In the genomic region with DNA sequence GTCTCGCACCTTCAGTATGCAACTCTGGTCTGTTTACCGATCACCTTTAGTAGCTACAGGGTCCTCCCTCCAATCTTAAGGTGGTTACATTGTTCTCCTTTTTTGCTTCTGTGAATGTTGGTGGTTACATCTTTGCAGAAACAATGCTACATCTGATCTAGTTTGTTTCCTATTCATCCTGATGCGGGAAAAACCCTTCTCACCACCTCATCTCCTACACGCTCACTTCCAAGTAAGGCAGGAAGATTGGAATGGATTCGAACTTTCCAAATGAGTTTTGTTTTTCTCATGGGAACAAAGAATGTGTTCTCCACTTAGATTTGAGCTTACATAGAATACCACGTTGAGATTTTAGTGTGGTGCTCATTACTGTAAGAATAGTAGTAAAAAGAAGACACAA, we compare ENCODE assay signal across 16 cellular contexts. TPM values are rescaled to one million over a fixed set of nuclear protein-coding genes. Genes with fewer than 3 reads are reported as not detected.
DNase-seq lines count a peak whose midpoint lies in the region; ATAC-seq, FAIRE-seq and TF ChIP-seq lines count a peak whose summit lies in the region.
"Had no signal": no experiment of that assay in that cellular context is flagged by ENCODE, and none has a peak within 500 bp of the region (broad histone marks: within the 10 kb centered on the region; RNA-seq: fewer than 3 reads in every experiment).

No MANE protein-coding gene starts in this region.

- no peak for FAIRE-seq in urothelium cell line (lab: Jason Lieb, UNC)
- FAIRE-seq: GM12892 had no signal

- no peak overlapping the region for H3K4me3 Mint-ChIP-seq in activated CD8-positive, alpha-beta memory T cell treated with anti-CD3 and anti-CD28 coated beads, Interleukin-2, amount 10 ng/mL, durations not matched to agents 7 days and 5 days
- no peak overlapping the region for H3K4me3 Mint-ChIP-seq in T-helper 2 cell treated with Interferon-gamma antibody and Interleukin-4, amounts not matched to agents 5 μg/mL and 100 μg/mL, for 36 hours
- H3K4me3 Mint-ChIP-seq in activated naive CD8-positive, alpha-beta T cell treated with anti-CD3 and anti-CD28 coated beads, Interleukin-2, amount 50 U/mL, for 24 hours: no peak overlapping the region
- no peak overlapping the region for H3K4me3 Mint-ChIP-seq in stimulated activated effector memory CD8-positive, alpha-beta T cell treated with anti-CD3 and anti-CD28 coated beads, Interleukin-12 subunit alpha, Interleukin-12 subunit beta, amount 100 ng/mL, for 72 hours

- no peak overlapping the region for H3K27ac ChIP-seq in OCI-LY7 (ENCODE audit: low read depth, low read length, poor library complexity, severe bottlenecking)
- H3K27ac ChIP-seq: GM23248, PC-9 had no signal

- no peaks in the 10 kb centered on the region for H3K4me1 ChIP-seq in OCI-LY7 (ENCODE audit: insufficient read depth, low read length, poor library complexity, severe bottlenecking)

- H4K20me1 ChIP-seq in OCI-LY7 (ENCODE audit: insufficient read depth, low read length): no peaks in the 10 kb centered on the region

- ATAC-seq in activated CD8-positive, alpha-beta memory T cell treated with anti-CD3 and anti-CD28 coated beads, Interleukin-2, amount 10 ng/mL, durations not matched to agents 7 days and 5 days: no peak
- no peak for ATAC-seq in activated naive CD8-positive, alpha-beta T cell treated with anti-CD3 and anti-CD28 coated beads, Interleukin-2, amount 50 U/mL, for 24 hours
- no peak for ATAC-seq in stimulated activated effector memory CD8-positive, alpha-beta T cell treated with anti-CD3 and anti-CD28 coated beads, Interleukin-12 subunit alpha, Interleukin-12 subunit beta, amount 100 ng/mL, for 72 hours

- H3K36me3 Mint-ChIP-seq in activated CD8-positive, alpha-beta memory T cell treated with anti-CD3 and anti-CD28 coated beads, Interleukin-2, amount 10 ng/mL, durations not matched to agents 7 days and 5 days: peaks cover 36% of the 10 kb centered on the region
- peaks cover 59% of the 10 kb centered on the region for H3K36me3 Mint-ChIP-seq in T-helper 2 cell treated with Interferon-gamma antibody and Interleukin-4, amounts not matched to agents 5 μg/mL and 100 μg/mL, for 36 hours (ENCODE audit: low read depth)
- peaks cover 49% of the 10 kb centered on the region for H3K36me3 Mint-ChIP-seq in activated naive CD8-positive, alpha-beta T cell treated with anti-CD3 and anti-CD28 coated beads, Interleukin-2, amount 50 U/mL, for 24 hours (ENCODE audit: low read depth)
- H3K36me3 Mint-ChIP-seq in stimulated activated effector memory CD8-positive, alpha-beta T cell treated with anti-CD3 and anti-CD28 coated beads, Interleukin-12 subunit alpha, Interleukin-12 subunit beta, amount 100 ng/mL, for 72 hours: peaks cover 90% of the 10 kb centered on the region

- H3K9me3 ChIP-seq in OCI-LY7 (ENCODE audit: low read length): no peaks in the 10 kb centered on the region

- H3K36me3 ChIP-seq in OCI-LY7 (ENCODE audit: insufficient read depth, low read length): peaks cover 89% of the 10 kb centered on the region

- no TSS peak for BruUV-seq in OCI-LY7 (replicated peaks; lab: Mats Ljungman, UMichigan)

- no peak for TF ChIP-seq CTCF in OCI-LY7 (conservative IDR thresholded peaks at IDR 0.05; ENCODE audit: low read length)

- peaks cover 55% of the 10 kb centered on the region for H3K4me1 Mint-ChIP-seq in activated CD8-positive, alpha-beta memory T cell treated with anti-CD3 and anti-CD28 coated beads, Interleukin-2, amount 10 ng/mL, durations not matched to agents 7 days and 5 days
- peaks cover 41% of the 10 kb centered on the region for H3K4me1 Mint-ChIP-seq in T-helper 2 cell treated with Interferon-gamma antibody and Interleukin-4, amounts not matched to agents 5 μg/mL and 100 μg/mL, for 36 hours (ENCODE audit: low read depth)
- peaks cover 39% of the 10 kb centered on the region for H3K4me1 Mint-ChIP-seq in activated naive CD8-positive, alpha-beta T cell treated with anti-CD3 and anti-CD28 coated beads, Interleukin-2, amount 50 U/mL, for 24 hours
- peaks cover 55% of the 10 kb centered on the region for H3K4me1 Mint-ChIP-seq in stimulated activated effector memory CD8-positive, alpha-beta T cell treated with anti-CD3 and anti-CD28 coated beads, Interleukin-12 subunit alpha, Interleukin-12 subunit beta, amount 100 ng/mL, for 72 hours

- no peak overlapping the region for H2AFZ ChIP-seq in OCI-LY7 (ENCODE audit: low read length)
- H2AFZ ChIP-seq: GM23248, PC-9 had no signal

- no peaks in the 10 kb centered on the region for H3K9me3 Mint-ChIP-seq in activated CD8-positive, alpha-beta memory T cell treated with anti-CD3 and anti-CD28 coated beads, Interleukin-2, amount 10 ng/mL, durations not matched to agents 7 days and 5 days (ENCODE audit: low read depth)
- no peaks in the 10 kb centered on the region for H3K9me3 Mint-ChIP-seq in T-helper 2 cell treated with Interferon-gamma antibody and Interleukin-4, amounts not matched to agents 5 μg/mL and 100 μg/mL, for 36 hours
- H3K9me3 Mint-ChIP-seq in activated naive CD8-positive, alpha-beta T cell treated with anti-CD3 and anti-CD28 coated beads, Interleukin-2, amount 50 U/mL, for 24 hours: no peaks in the 10 kb centered on the region
- no peaks in the 10 kb centered on the region for H3K9me3 Mint-ChIP-seq in stimulated activated effector memory CD8-positive, alpha-beta T cell treated with anti-CD3 and anti-CD28 coated beads, Interleukin-12 subunit alpha, Interleukin-12 subunit beta, amount 100 ng/mL, for 72 hours

- intact Hi-C loops in OCI-LY7 (cut with micrococcal nuclease; ENCODE audit: unreplicated experiment): no loop called here

- peak overlapping the region; percentile 10 for H3K27ac Mint-ChIP-seq in activated CD8-positive, alpha-beta memory T cell treated with anti-CD3 and anti-CD28 coated beads, Interleukin-2, amount 10 ng/mL, durations not matched to agents 7 days and 5 days
- H3K27ac Mint-ChIP-seq in T-helper 2 cell treated with Interferon-gamma antibody and Interleukin-4, amounts not matched to agents 5 μg/mL and 100 μg/mL, for 36 hours: peak overlapping the region; percentile 19
- H3K27ac Mint-ChIP-seq in activated naive CD8-positive, alpha-beta T cell treated with anti-CD3 and anti-CD28 coated beads, Interleukin-2, amount 50 U/mL, for 24 hours: peak overlapping the region; percentile 26
- peak overlapping the region; percentile 87 for H3K27ac Mint-ChIP-seq in stimulated activated effector memory CD8-positive, alpha-beta T cell treated with anti-CD3 and anti-CD28 coated beads, Interleukin-12 subunit alpha, Interleukin-12 subunit beta, amount 100 ng/mL, for 72 hours

- CTCF ChIA-PET in activated CD8-positive, alpha-beta memory T cell treated with anti-CD3 and anti-CD28 coated beads, Interleukin-2, amount 10 ng/mL, durations not matched to agents 7 days and 5 days (lab: Charles Lee): interaction anchor here (0.9 to 1.9 kb wide), 4 partner anchors 11 to 48 kb away, joined by 3 to 5 read pairs (median 4); no protein-coding TSS in a partner anchor
- CTCF ChIA-PET in OCI-LY7 (lab: Charles Lee; ENCODE audit: unreplicated experiment): no interaction called here

- no peaks in the 10 kb centered on the region for H3K9me2 ChIP-seq in OCI-LY7 (ENCODE audit: insufficient read depth, low read length)

- POLR2A ChIA-PET in OCI-LY7 (lab: Charles Lee): no interaction called here

- H3K4me2 ChIP-seq in OCI-LY7 (ENCODE audit: low read length): no peak overlapping the region
- H3K4me2 ChIP-seq: PC-9 had no signal

- no peak overlapping the region for H3K4me3 ChIP-seq in OCI-LY7 (ENCODE audit: low read depth, low read length, poor library complexity, severe bottlenecking)
- H3K4me3 ChIP-seq: GM23248, PC-9 had no signal

- no peak for DNase-seq in activated CD8-positive, alpha-beta memory T cell treated with anti-CD3 and anti-CD28 coated beads, Interleukin-2, amount 10 ng/mL, durations not matched to agents 7 days and 5 days
- no peak for DNase-seq in activated CD8-positive, alpha-beta memory T cell treated with anti-CD3 and anti-CD28 coated beads for 24 hours
- no peak for DNase-seq in T-helper 2 cell treated with Interferon-gamma antibody and Interleukin-4, amounts not matched to agents 5 μg/mL and 100 μg/mL, for 36 hours (ENCODE audit: low spot score)
- no peak for DNase-seq in activated naive CD8-positive, alpha-beta T cell treated with anti-CD3 and anti-CD28 coated beads, Interleukin-2, amount 50 U/mL, for 24 hours
- no peak for DNase-seq in stimulated activated effector memory CD8-positive, alpha-beta T cell treated with anti-CD3 and anti-CD28 coated beads, Interleukin-12 subunit alpha, Interleukin-12 subunit beta, amount 100 ng/mL, for 72 hours (ENCODE audit: low spot score in 2 of 2)
- DNase-seq in urothelium cell line (ENCODE audit: low spot score) (no peak), OCI-LY7 (ENCODE audit: low spot score) (no peak)
- DNase-seq: DND-41, GDM1, GM23248, NCI-H1436 treated with DMSO at 0.1 percent for 48 hours, NCI-H2081 treated with DMSO at 0.1 percent for 48 hours, NCI-H226, NCI-H526 treated with DMSO at 0.1 percent for 48 hours had no signal

- peaks cover 7% of the 10 kb centered on the region; the same call in 1 of the 2 replicates for H3K79me2 ChIP-seq in OCI-LY7 (ENCODE audit: insufficient read depth, low read depth, low read length)

- no peaks in the 10 kb centered on the region for H3K27me3 Mint-ChIP-seq in activated CD8-positive, alpha-beta memory T cell treated with anti-CD3 and anti-CD28 coated beads, Interleukin-2, amount 10 ng/mL, durations not matched to agents 7 days and 5 days
- no peaks in the 10 kb centered on the region for H3K27me3 Mint-ChIP-seq in T-helper 2 cell treated with Interferon-gamma antibody and Interleukin-4, amounts not matched to agents 5 μg/mL and 100 μg/mL, for 36 hours (ENCODE audit: low read depth)
- H3K27me3 Mint-ChIP-seq in activated naive CD8-positive, alpha-beta T cell treated with anti-CD3 and anti-CD28 coated beads, Interleukin-2, amount 50 U/mL, for 24 hours: no peaks in the 10 kb centered on the region

RNA-seq across cellular contexts. Expression of gene ZC3H18, which starts 14.5 kb away (rescaled TPM):
- total RNA-seq in activated CD8-positive, alpha-beta memory T cell treated with anti-CD3 and anti-CD28 coated beads, Interleukin-2, amount 10 ng/mL, durations not matched to agents 7 days and 5 days: 10 to 100 TPM; 88.1 to 93.9 TPM
- 22.2 and 26.6 TPM in 2 replicates for total RNA-seq in OCI-LY7 (2014; rRNA removed; shearing (Covaris generic))
- total RNA-seq in OCI-LY7 (2022): 72.1 and 79.0 TPM in 2 replicates

RNA-seq across cellular contexts. Expression of gene IL17C, which starts 53.7 kb away (rescaled TPM):
- under 1 TPM in 1 of 2 experiments, not detected in 1; 0.29 TPM for total RNA-seq in activated CD8-positive, alpha-beta memory T cell treated with anti-CD3 and anti-CD28 coated beads, Interleukin-2, amount 10 ng/mL, durations not matched to agents 7 days and 5 days
- not detected in 2 replicates for total RNA-seq in OCI-LY7 (2014; rRNA removed; shearing (Covaris generic))
- total RNA-seq in OCI-LY7 (2022): 0.50 and 0.86 TPM in 2 replicates
- total RNA-seq: GM23248, PC-9 had no signal

Comparison
In these comparisons a context has a peak if more than half of its experiments do, and no peak if none do; other contexts are left out.
1. H3K27ac Mint-ChIP-seq: peak in every context shown above with its lines; median percentile 87 in stimulated activated effector memory CD8-positive, alpha-beta T cell treated with anti-CD3 and anti-CD28 coated beads, Interleukin-12 subunit alpha, Interleukin-12 subunit beta, amount 100 ng/mL, for 72 hours; 26 in activated naive CD8-positive, alpha-beta T cell treated with anti-CD3 and anti-CD28 coated beads, Interleukin-2, amount 50 U/mL, for 24 hours; 19 in T-helper 2 cell treated with Interferon-gamma antibody and Interleukin-4, amounts not matched to agents 5 μg/mL and 100 μg/mL, for 36 hours; 10 in activated CD8-positive, alpha-beta memory T cell treated with anti-CD3 and anti-CD28 coated beads, Interleukin-2, amount 10 ng/mL, durations not matched to agents 7 days and 5 days.